Comparison of ENCODE assay signal across 13 cellular contexts in genomic region chr22:25076281-25076680, GRCh38.
DNase-seq lines count a peak whose midpoint lies in the region; ATAC-seq and TF ChIP-seq lines count a peak whose summit lies in the region.
"Had no signal": no experiment of that assay in that cellular context is flagged by ENCODE, and none has a peak within 500 bp of the region (broad histone marks: within the 10 kb centered on the region; RNA-seq: fewer than 3 reads in every experiment).

No MANE protein-coding gene starts in this region.

- no peaks in the 10 kb centered on the region for H3K27me3 ChIP-seq in CD4-positive, alpha-beta T cell (ENCODE audit: control insufficient read depth, insufficient read depth, low read length)
- H3K27me3 ChIP-seq: brain microvascular endothelial cell, uterus had no signal

- no peaks in the 10 kb centered on the region for H3K9me3 ChIP-seq in CD4-positive, alpha-beta T cell (ENCODE audit: control insufficient read depth, low read length)
- H3K9me3 ChIP-seq: uterus had no signal

- TF ChIP-seq CTCF in CD4-positive, alpha-beta T cell (IDR thresholded peaks at IDR 0.05) = no peak
- TF ChIP-seq CTCF in GM10248 (IDR thresholded peaks at IDR 0.05; ENCODE audit: control extremely low read depth, extremely low read depth, low read depth, missing control alignments) = no peak

- DNase-seq in CD4-positive, alpha-beta T cell = no peak
- peak; percentile 77 for DNase-seq in T-helper 2 cell treated with Interferon-gamma antibody and Interleukin-4, amounts not matched to agents 5 μg/mL and 100 μg/mL, for 36 hours (ENCODE audit: low spot score)
- DNase-seq in activated naive CD4-positive, alpha-beta T cell treated with anti-CD3 and anti-CD28 coated beads for 36 hours = peak; percentile 82
- DNase-seq in stimulated activated CD4-positive, alpha-beta T cell treated with anti-CD3 and anti-CD28 coated beads, Interleukin-12 subunit alpha, Interleukin-12 subunit beta, amount 100 ng/mL, for 4 hours = peak; percentile 56
- DNase-seq in GM10248 (ENCODE audit: extremely low spot score) (no peak), GDM1 (lab: John Stamatoyannopoulos, UW) (no peak)
- DNase-seq: brain microvascular endothelial cell, hypothalamus, NCI-H187, uterus had no signal

- H3K27ac ChIP-seq in CD4-positive, alpha-beta T cell (ENCODE audit: low read depth, low read length) = no peak overlapping the region
- H3K27ac ChIP-seq: brain microvascular endothelial cell, uterus had no signal

- no peaks in the 10 kb centered on the region for H3K9me3 Mint-ChIP-seq in CD4-positive, alpha-beta T cell
- H3K9me3 Mint-ChIP-seq in T-helper 2 cell treated with Interferon-gamma antibody and Interleukin-4, amounts not matched to agents 5 μg/mL and 100 μg/mL, for 36 hours = no peaks in the 10 kb centered on the region
- H3K9me3 Mint-ChIP-seq in activated naive CD4-positive, alpha-beta T cell treated with anti-CD3 and anti-CD28 coated beads for 36 hours = no peaks in the 10 kb centered on the region
- H3K9me3 Mint-ChIP-seq: GM23338 had no signal

- ATAC-seq in CD4-positive, alpha-beta T cell (ENCODE audit: poor library complexity) = peak; percentile 30
- ATAC-seq in GM21528 (IDR thresholded peaks at IDR 0.05; ENCODE audit: low FRiP score, unreplicated experiment) (no peak), HG03432 (IDR thresholded peaks at IDR 0.05; ENCODE audit: unreplicated experiment) (no peak)
- ATAC-seq: GM23338 had no signal

- no peaks in the 10 kb centered on the region for H3K36me3 Mint-ChIP-seq in CD4-positive, alpha-beta T cell (ENCODE audit: low read depth)
- H3K36me3 Mint-ChIP-seq in T-helper 2 cell treated with Interferon-gamma antibody and Interleukin-4, amounts not matched to agents 5 μg/mL and 100 μg/mL, for 36 hours (ENCODE audit: low read depth) = peaks cover 2% of the 10 kb centered on the region
- H3K36me3 Mint-ChIP-seq in activated naive CD4-positive, alpha-beta T cell treated with anti-CD3 and anti-CD28 coated beads for 36 hours (ENCODE audit: low read depth) = peaks cover 2% of the 10 kb centered on the region

- H3K27me3 Mint-ChIP-seq in CD4-positive, alpha-beta T cell = no peaks in the 10 kb centered on the region
- no peaks in the 10 kb centered on the region for H3K27me3 Mint-ChIP-seq in T-helper 2 cell treated with Interferon-gamma antibody and Interleukin-4, amounts not matched to agents 5 μg/mL and 100 μg/mL, for 36 hours (ENCODE audit: low read depth)
- no peaks in the 10 kb centered on the region for H3K27me3 Mint-ChIP-seq in activated naive CD4-positive, alpha-beta T cell treated with anti-CD3 and anti-CD28 coated beads for 36 hours (ENCODE audit: low read depth)

- peak overlapping the region; percentile 77 for H3K4me3 Mint-ChIP-seq in CD4-positive, alpha-beta T cell
- H3K4me3 Mint-ChIP-seq in T-helper 2 cell treated with Interferon-gamma antibody and Interleukin-4, amounts not matched to agents 5 μg/mL and 100 μg/mL, for 36 hours = peak overlapping the region; percentile 72
- H3K4me3 Mint-ChIP-seq in activated naive CD4-positive, alpha-beta T cell treated with anti-CD3 and anti-CD28 coated beads for 36 hours = peak overlapping the region; percentile 43
- H3K4me3 Mint-ChIP-seq: GM23338 had no signal

- peak overlapping the region; percentile 87 for H3K27ac Mint-ChIP-seq in CD4-positive, alpha-beta T cell
- peak overlapping the region; percentile 86 for H3K27ac Mint-ChIP-seq in T-helper 2 cell treated with Interferon-gamma antibody and Interleukin-4, amounts not matched to agents 5 μg/mL and 100 μg/mL, for 36 hours
- H3K27ac Mint-ChIP-seq in activated naive CD4-positive, alpha-beta T cell treated with anti-CD3 and anti-CD28 coated beads for 36 hours = peak overlapping the region; percentile 87
- H3K27ac Mint-ChIP-seq: GM23338 had no signal

- POLR2A ChIA-PET in CD4-positive, alpha-beta T cell (lab: Charles Lee) = interaction anchor here (0.7 to 7.3 kb wide), 3 partner anchors 7 to 34 kb away, joined by 3 to 57 read pairs (median 43); no protein-coding TSS in a partner anchor
- POLR2A ChIA-PET in GM10248 (lab: Yijun Ruan, JAX) = no interaction called here

- CTCF ChIA-PET in CD4-positive, alpha-beta T cell (lab: Charles Lee) = interaction anchor here (3.5 kb wide), 1 partner anchor 19 kb away, joined by 12 read pairs; no protein-coding TSS in a partner anchor
- CTCF ChIA-PET in activated naive CD4-positive, alpha-beta T cell treated with anti-CD3 and anti-CD28 coated beads for 36 hours (lab: Charles Lee) = interaction anchor here (0.6 to 2.7 kb wide), 9 partner anchors 8 to 258 kb away, joined by 3 to 20 read pairs (median 5); no protein-coding TSS in a partner anchor
- CTCF ChIA-PET in GM10248 (lab: Yijun Ruan, JAX) = interaction anchor here (1.5 to 2.4 kb wide), 4 partner anchors 11 to 138 kb away, joined by 4 to 10 read pairs (median 5); no protein-coding TSS in a partner anchor

- H3K4me1 Mint-ChIP-seq in CD4-positive, alpha-beta T cell (ENCODE audit: low read depth) = peaks cover 85% of the 10 kb centered on the region
- peaks cover 52% of the 10 kb centered on the region for H3K4me1 Mint-ChIP-seq in T-helper 2 cell treated with Interferon-gamma antibody and Interleukin-4, amounts not matched to agents 5 μg/mL and 100 μg/mL, for 36 hours (ENCODE audit: low read depth)
- peaks cover 63% of the 10 kb centered on the region for H3K4me1 Mint-ChIP-seq in activated naive CD4-positive, alpha-beta T cell treated with anti-CD3 and anti-CD28 coated beads for 36 hours (ENCODE audit: low read depth)
- H3K4me1 Mint-ChIP-seq: GM23338 had no signal

- intact Hi-C loops in CD4-positive, alpha-beta T cell (cut with DNase I, micrococcal nuclease) = no loop called here
- intact Hi-C loops in activated naive CD4-positive, alpha-beta T cell treated with anti-CD3 and anti-CD28 coated beads for 36 hours (cut with micrococcal nuclease) = loop anchor here (1.0 to 5.0 kb wide), 4 partner anchors 8 to 1351 kb away; partner anchors contain the start of gene ASPHD2

Comparison
In these comparisons a context has a peak if more than half of its experiments do, and no peak if none do; other contexts are left out.
1. DNase-seq: peak in T-helper 2 cell treated with Interferon-gamma antibody and Interleukin-4, amounts not matched to agents 5 μg/mL and 100 μg/mL, for 36 hours (single experiment), activated naive CD4-positive, alpha-beta T cell treated with anti-CD3 and anti-CD28 coated beads for 36 hours (single experiment) and stimulated activated CD4-positive, alpha-beta T cell treated with anti-CD3 and anti-CD28 coated beads, Interleukin-12 subunit alpha, Interleukin-12 subunit beta, amount 100 ng/mL, for 4 hours (single experiment); none in CD4-positive, alpha-beta T cell (0 of 10), GM10248 (single experiment) and GDM1 (single experiment).
2. Peak in every context shown above with its lines, with median percentiles within 50 percentile points of each other: H3K27ac Mint-ChIP-seq and H3K4me3 Mint-ChIP-seq.